ENCODE assay signal across 22 cellular contexts in genomic region chr5:88281322-88281721, GRCh38.
"Had no signal": no experiment of that assay in that cellular context is flagged by ENCODE, and none has a peak within 500 bp of the region (broad histone marks: within the 10 kb centered on the region; RNA-seq: fewer than 3 reads in every experiment).

No MANE protein-coding gene starts in this region.

- H3K27ac Mint-ChIP-seq: effector memory CD8-positive, alpha-beta T cell; stimulated activated effector memory CD8-positive, alpha-beta T cell treated with anti-CD3 and anti-CD28 coated beads, Interleukin-12 subunit alpha, Interleukin-12 subunit beta, amount 100 ng/mL, for 72 hours had no signal

- H3K4me1 ChIP-seq: psoas muscle, sigmoid colon, tibial nerve, upper lobe of right lung, uterus had no signal

- H3K27me3 ChIP-seq: ovary, sigmoid colon, tibial nerve, upper lobe of right lung, uterus had no signal

- H3K27ac ChIP-seq: ovary, psoas muscle, sigmoid colon, thoracic aorta, tibial nerve, upper lobe of right lung, uterus had no signal

- H3K4me3 ChIP-seq: lung, ovary, psoas muscle, sigmoid colon, thoracic aorta, tibial nerve, upper lobe of right lung, uterus had no signal

- H3K27me3 Mint-ChIP-seq: effector memory CD8-positive, alpha-beta T cell; naive thymus-derived CD8-positive, alpha-beta T cell had no signal

- H3K4me3 Mint-ChIP-seq: effector memory CD8-positive, alpha-beta T cell; naive thymus-derived CD8-positive, alpha-beta T cell; stimulated activated effector memory CD8-positive, alpha-beta T cell treated with anti-CD3 and anti-CD28 coated beads, Interleukin-12 subunit alpha, Interleukin-12 subunit beta, amount 100 ng/mL, for 72 hours had no signal

- H3K9me3 Mint-ChIP-seq: effector memory CD8-positive, alpha-beta T cell; naive thymus-derived CD8-positive, alpha-beta T cell; stimulated activated effector memory CD8-positive, alpha-beta T cell treated with anti-CD3 and anti-CD28 coated beads, Interleukin-12 subunit alpha, Interleukin-12 subunit beta, amount 100 ng/mL, for 72 hours had no signal

- H3K36me3 ChIP-seq: ovary, thoracic aorta, uterus had no signal

- DNase-seq: cerebellar nuclear complex; cortex of kidney; effector memory CD8-positive, alpha-beta T cell; erythroblast; hypothalamus; left ventricle myocardium superior; naive thymus-derived CD8-positive, alpha-beta T cell; occipital lobe; ovary; posterior cingulate gyrus; psoas muscle; right cardiac atrium; sigmoid colon; stimulated activated CD4-positive, alpha-beta T cell treated with anti-CD3 and anti-CD28 coated beads, Interleukin-2, amount 100 ng/mL, for 24 hours; stimulated activated CD4-positive, alpha-beta T cell treated with anti-CD3 and anti-CD28 coated beads, Interleukin-4, amount 100 ng/mL, for 24 hours; stimulated activated naive CD4-positive, alpha-beta T cell treated with Interleukin-2 at 50 U/mL for 16 hours; upper lobe of right lung; uterus had no signal

- ATAC-seq: effector memory CD8-positive, alpha-beta T cell; left ventricle myocardium superior; naive thymus-derived CD8-positive, alpha-beta T cell; psoas muscle; right cardiac atrium; stimulated activated effector memory CD8-positive, alpha-beta T cell treated with anti-CD3 and anti-CD28 coated beads, Interleukin-12 subunit alpha, Interleukin-12 subunit beta, amount 100 ng/mL, for 72 hours; upper lobe of right lung had no signal

- H3K4me1 Mint-ChIP-seq: stimulated activated effector memory CD8-positive, alpha-beta T cell treated with anti-CD3 and anti-CD28 coated beads, Interleukin-12 subunit alpha, Interleukin-12 subunit beta, amount 100 ng/mL, for 72 hours had no signal

- H3K9me3 ChIP-seq: ovary, psoas muscle, sigmoid colon, thoracic aorta, tibial nerve, upper lobe of right lung, uterus had no signal
